12 cellular contexts compared by ENCODE assay signal in the genomic region with DNA sequence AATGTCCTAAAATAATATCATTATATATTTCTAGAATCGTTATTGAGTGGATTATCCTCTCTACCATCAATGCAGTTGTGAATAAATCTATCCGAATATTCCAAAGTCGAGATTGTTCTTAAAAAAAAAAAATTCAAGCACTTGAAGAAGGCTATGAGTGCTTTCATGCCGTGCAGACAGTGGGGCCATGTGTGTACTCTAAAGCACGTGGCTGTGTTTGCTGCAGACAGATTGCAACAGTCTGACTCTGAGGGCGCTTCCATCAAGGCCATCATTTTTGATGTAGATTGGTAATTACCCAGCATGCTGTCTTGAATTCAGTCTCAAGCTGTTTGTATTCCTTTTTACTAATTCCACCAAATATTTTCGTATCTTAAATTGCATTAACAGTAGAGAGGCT.
"Had no signal": no experiment of that assay in that cellular context is flagged by ENCODE, and none has a peak within 500 bp of the region (broad histone marks: within the 10 kb centered on the region; RNA-seq: fewer than 3 reads in every experiment).

No MANE protein-coding gene starts in this region.

- DNase-seq: activated CD4-positive, alpha-beta T cell treated with anti-CD3 and anti-CD28 coated beads for 48 hours; activated CD8-positive, alpha-beta memory T cell treated with anti-CD3 and anti-CD28 coated beads, Interleukin-2, amount 50 U/mL, for 48 hours; activated CD8-positive, alpha-beta T cell treated with anti-CD3 and anti-CD28 coated beads, Interleukin-2, amount 10 ng/mL, durations not matched to agents 7 days and 5 days; activated naive CD8-positive, alpha-beta T cell treated with anti-CD3 and anti-CD28 coated beads, Interleukin-2, amount 10 ng/mL, durations not matched to agents 7 days and 5 days; aorta; dorsolateral prefrontal cortex; esophagus squamous epithelium; foreskin fibroblast; mucosa of descending colon; naive thymus-derived CD8-positive, alpha-beta T cell; posterior cingulate gyrus; stomach had no signal

- ATAC-seq: activated CD8-positive, alpha-beta T cell treated with anti-CD3 and anti-CD28 coated beads, Interleukin-2, amount 10 ng/mL, durations not matched to agents 7 days and 5 days; mucosa of descending colon; naive thymus-derived CD8-positive, alpha-beta T cell had no signal
